ENCODE assay signal across 1 cellular context in genomic region chr22:46300491-46300890, GRCh38.
TF ChIP-seq lines count a peak whose summit lies in the region.

No MANE protein-coding gene starts in this region.

TF ChIP-seq in IMR-90, 13 proteins besides CTCF, POLR2A, EP300 and RAD21:
- TF ChIP-seq CHD1 (IDR thresholded peaks at IDR 0.05; ENCODE audit: low read depth, low read length) (no peak), CEBPB (IDR thresholded peaks at IDR 0.05; ENCODE audit: low read depth, low read length) (no peak), BHLHE40 (IDR thresholded peaks at IDR 0.05; ENCODE audit: low read depth, low read length) (no peak), FOS (IDR thresholded peaks at IDR 0.05; ENCODE audit: low read depth, low read length) (no peak), MXI1 (IDR thresholded peaks at IDR 0.05; ENCODE audit: borderline replicate concordance, low read depth, low read length) (no peak), SMC3 (IDR thresholded peaks at IDR 0.05; ENCODE audit: low read depth, low read length) (no peak), MAFK (IDR thresholded peaks at IDR 0.05; ENCODE audit: low read depth, low read length) (no peak), RFX5 (IDR thresholded peaks at IDR 0.05; ENCODE audit: low read depth, low read length) (no peak), RCOR1 (IDR thresholded peaks at IDR 0.05; ENCODE audit: insufficient replicate concordance, low read length) (no peak)
